In the genomic region with DNA sequence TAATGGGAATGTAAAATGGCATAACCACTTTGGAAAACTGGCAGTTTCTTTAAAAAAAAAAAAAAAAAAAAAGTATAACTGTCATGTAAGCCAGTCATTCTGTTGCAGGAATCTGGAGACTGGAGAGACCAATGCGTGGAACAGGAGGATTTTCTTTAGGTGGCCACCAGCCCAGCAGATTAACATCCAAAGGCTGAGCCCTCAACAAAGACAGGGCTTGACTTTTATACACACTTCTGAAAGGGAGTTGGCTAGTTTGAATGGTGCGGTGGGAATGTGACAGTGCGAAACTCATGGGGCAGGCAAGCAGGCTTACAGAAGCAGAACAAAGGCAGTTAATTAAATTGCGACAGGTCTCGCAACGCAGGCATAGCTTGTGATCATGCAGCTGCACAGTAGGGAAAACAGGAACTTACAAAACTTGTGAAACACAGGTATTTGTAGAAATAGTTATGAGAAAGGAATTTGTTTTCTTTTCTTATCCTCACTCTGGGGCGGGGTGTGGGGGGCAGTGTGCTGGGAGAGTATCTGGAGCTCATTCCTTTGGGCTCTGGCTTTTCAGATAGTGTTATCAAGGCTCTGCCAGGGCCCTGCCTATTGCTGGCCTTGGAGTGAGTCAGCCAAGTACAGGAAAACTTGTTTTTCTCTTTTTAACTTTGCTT, we compare ENCODE assay signal across 10 cellular contexts. TPM values are rescaled to one million over a fixed set of nuclear protein-coding genes. Genes with fewer than 3 reads are reported as not detected.
DNase-seq lines count a peak whose midpoint lies in the region; ATAC-seq and TF ChIP-seq lines count a peak whose summit lies in the region.
"Had no signal": no experiment of that assay in that cellular context is flagged by ENCODE, and none has a peak within 500 bp of the region (broad histone marks: within the 10 kb centered on the region; RNA-seq: fewer than 3 reads in every experiment).

No MANE protein-coding gene starts in this region.

- H3K9me3 Mint-ChIP-seq in CD8-positive, alpha-beta T cell: no peaks in the 10 kb centered on the region

- POLR2A ChIA-PET in CD8-positive, alpha-beta T cell (lab: Charles Lee): no interaction called here

- no peak overlapping the region for H3K4me3 Mint-ChIP-seq in CD8-positive, alpha-beta T cell
- H3K4me3 Mint-ChIP-seq: brain had no signal

- H3K27ac ChIP-seq in right atrium auricular region (peak overlapping the region in 1 of 2 donors; percentile 10), dorsolateral prefrontal cortex (peak overlapping the region in 1 of 59 donors; percentile 17)
- no peak overlapping the region for H3K27ac ChIP-seq in CD8-positive, alpha-beta T cell (ENCODE audit: low read depth, low read length)
- H3K27ac ChIP-seq: BLaER1 had no signal

- peak; percentile 49 for ATAC-seq in GM21786 (IDR thresholded peaks at IDR 0.05; ENCODE audit: unreplicated experiment)
- ATAC-seq in CD8-positive, alpha-beta T cell: no peak

- peaks cover 13% of the 10 kb centered on the region for H3K36me3 Mint-ChIP-seq in CD8-positive, alpha-beta T cell

- H3K4me1 ChIP-seq in right atrium auricular region: peaks cover 0 to 14% of the 10 kb centered on the region in 2 donors
- H3K4me1 ChIP-seq in CD8-positive, alpha-beta T cell (ENCODE audit: insufficient read depth, low read length): no peaks in the 10 kb centered on the region

- H3K27ac Mint-ChIP-seq in CD8-positive, alpha-beta T cell: no peak overlapping the region

- intact Hi-C loops in CD8-positive, alpha-beta T cell (cut with DNase I, micrococcal nuclease): no loop called here
- intact Hi-C loops in dorsolateral prefrontal cortex (cut with DNase I): no loop called here

- peaks cover 45% of the 10 kb centered on the region for H3K4me1 Mint-ChIP-seq in CD8-positive, alpha-beta T cell (ENCODE audit: low read depth)

- H3K4me3 ChIP-seq in right atrium auricular region: no peak overlapping the region
- H3K4me3 ChIP-seq in CD8-positive, alpha-beta T cell (ENCODE audit: low read depth, low read length): no peak overlapping the region
- no peak overlapping the region for H3K4me3 ChIP-seq in dorsolateral prefrontal cortex
- H3K4me3 ChIP-seq: BLaER1 had no signal

- H3K27me3 ChIP-seq in right atrium auricular region (no peaks in the 10 kb centered on the region), dorsolateral prefrontal cortex (no peaks in the 10 kb centered on the region)
- no peaks in the 10 kb centered on the region for H3K27me3 ChIP-seq in CD8-positive, alpha-beta T cell (ENCODE audit: insufficient read depth, low read length)
- H3K27me3 ChIP-seq: BLaER1 had no signal

- peaks cover 0 to 10% of the 10 kb centered on the region in 2 donors for H3K9me3 ChIP-seq in right atrium auricular region
- no peaks in the 10 kb centered on the region for H3K9me3 ChIP-seq in CD8-positive, alpha-beta T cell (ENCODE audit: low read length)

- H3K36me3 ChIP-seq in right atrium auricular region: no peaks in the 10 kb centered on the region
- H3K36me3 ChIP-seq in CD8-positive, alpha-beta T cell (ENCODE audit: insufficient read depth, low read length): no peaks in the 10 kb centered on the region

- H3K27me3 Mint-ChIP-seq in CD8-positive, alpha-beta T cell (ENCODE audit: low read depth): no peaks in the 10 kb centered on the region
- H3K27me3 Mint-ChIP-seq: brain had no signal

- DNase-seq in A172 (ENCODE audit: low spot score) (peak; percentile 66), SKM-1 treated with dmso at 0.1 percent for 144 hours (lab: John Stamatoyannopoulos, UW; ENCODE audit: unreplicated experiment) (peak; percentile 97), right atrium auricular region (ENCODE audit: low spot score) (peak; percentile 59), dorsolateral prefrontal cortex (no peak), T-helper 1 cell (no peak), NCI-H1048 (lab: John Stamatoyannopoulos, UW) (no peak)
- DNase-seq in CD8-positive, alpha-beta T cell: no peak

- TF ChIP-seq CTCF in right atrium auricular region (IDR thresholded peaks at IDR 0.05) (no peak), dorsolateral prefrontal cortex (IDR thresholded peaks at IDR 0.05 in 54 of 56, conservative IDR thresholded peaks at IDR 0.05 in 2 of 56; ENCODE audit: low read depth in 1 of 56, partially characterized antibody in 56 of 56) (no peak)
- TF ChIP-seq CTCF in CD8-positive, alpha-beta T cell (IDR thresholded peaks at IDR 0.05): no peak

- CTCF ChIA-PET in CD8-positive, alpha-beta T cell (lab: Charles Lee): interaction anchor here (0.7 kb wide), 1 partner anchor 10 kb away, joined by 3 read pairs; no protein-coding TSS in a partner anchor

RNA-seq across cellular contexts. Expression of a gene that starts 12.0 kb away (rescaled TPM):
- 42.9 and 43.9 TPM in 2 replicates for total RNA-seq in A172 (2014; rRNA removed; shearing (Covaris generic))
- total RNA-seq in right atrium auricular region: 10 to 100 TPM; 18.9 to 27.4 TPM
- total RNA-seq in CD8-positive, alpha-beta T cell: 10 to 100 TPM; 48.4 to 52.8 TPM
- total RNA-seq in dorsolateral prefrontal cortex: 10 to 100 TPM; 37.0 to 83.1 (median 53.2) TPM

RNA-seq across cellular contexts. Expression of a gene that starts 27.9 kb away (rescaled TPM):
- total RNA-seq in A172 (2014; rRNA removed; shearing (Covaris generic)): 17.6 and 21.1 TPM in 2 replicates
- 1 to 10 TPM; 8.5 TPM for total RNA-seq in right atrium auricular region
- total RNA-seq in CD8-positive, alpha-beta T cell: 10 to 100 TPM; 11.5 to 14.9 TPM
- 10 to 100 TPM; 28.1 to 67.6 (median 44.9) TPM for total RNA-seq in dorsolateral prefrontal cortex

Comparison
In these comparisons a context has a peak if more than half of its experiments do, and no peak if none do; other contexts are left out.
1. DNase-seq: peak in A172 (single experiment), SKM-1 treated with dmso at 0.1 percent for 144 hours (single experiment) and right atrium auricular region (single experiment); none in CD8-positive, alpha-beta T cell (0 of 7), dorsolateral prefrontal cortex (0 of 10), T-helper 1 cell (0 of 5) and NCI-H1048 (single experiment).